In genomic region chr7:106443156-106443555, GRCh38 we compare ENCODE assay signal across 26 cellular contexts.
"Had no signal": no experiment of that assay in that cellular context is flagged by ENCODE, and none has a peak within 500 bp of the region (broad histone marks: within the 10 kb centered on the region; RNA-seq: fewer than 3 reads in every experiment).

No MANE protein-coding gene starts in this region.

- H3K36me3 ChIP-seq: neutrophil, ovary, right lobe of liver, sigmoid colon, stomach, tibial artery, transverse colon, upper lobe of right lung, uterus had no signal

- H2AFZ ChIP-seq: parathyroid adenoma had no signal

- H3K9me3 ChIP-seq: neutrophil, ovary, psoas muscle, right lobe of liver, sigmoid colon, stomach, tibial artery, transverse colon, upper lobe of right lung, uterus had no signal

- H3K9ac ChIP-seq: parathyroid adenoma had no signal

- H3K4me1 ChIP-seq: parathyroid adenoma, psoas muscle, sigmoid colon, stomach, tibial artery, transverse colon, upper lobe of right lung, uterus had no signal

- H3K27me3 ChIP-seq: neutrophil, ovary, right lobe of liver, sigmoid colon, stomach, tibial artery, transverse colon, upper lobe of right lung, uterus had no signal

- H3K27ac ChIP-seq: neutrophil, ovary, parathyroid adenoma, psoas muscle, right lobe of liver, sigmoid colon, stomach, tibial artery, transverse colon, upper lobe of right lung, uterus had no signal

- DNase-seq: naive B cell; naive thymus-derived CD8-positive, alpha-beta T cell; nephron progenitor cell; nucleus accumbens; ovary; posterior cingulate gyrus; psoas muscle; right cardiac atrium; right lobe of liver; sigmoid colon; small intestine; stimulated activated CD4-positive, alpha-beta T cell treated with anti-CD3 and anti-CD28 coated beads, Interleukin-15, amount 100 ng/mL, for 24 hours; stimulated activated CD4-positive, alpha-beta T cell treated with anti-CD3 and anti-CD28 coated beads, Interleukin-2, amount 100 ng/mL, for 24 hours; stimulated activated CD4-positive, alpha-beta T cell treated with anti-CD3 and anti-CD28 coated beads, Interleukin-2, amount 100 ng/mL, for 48 hours; stimulated activated CD4-positive, alpha-beta T cell treated with anti-CD3 and anti-CD28 coated beads, Interleukin-4, amount 100 ng/mL, for 24 hours; stimulated activated naive B cell treated with anti-CD40 and anti-IgM and Interleukin-4, amounts not matched to agents 10 μg/mL and 1 μg/mL and 100 μg/mL, for 72 hours; stimulated activated naive CD4-positive, alpha-beta T cell treated with Interleukin-2 at 50 U/mL for 16 hours; stomach; tibial artery; transverse colon; upper lobe of right lung; uterus had no signal

- ATAC-seq: naive thymus-derived CD8-positive, alpha-beta T cell; natural killer cell treated with Interleukin-12 subunit alpha and Interleukin-12 subunit beta and Interleukin-15 and Interleukin-18, amount 100 ng/mL, for 72 hours; psoas muscle; right cardiac atrium; right lobe of liver; stimulated activated effector memory CD8-positive, alpha-beta T cell treated with anti-CD3 and anti-CD28 coated beads, Interleukin-12 subunit alpha, Interleukin-12 subunit beta, amount 100 ng/mL, for 72 hours; stimulated activated naive B cell treated with anti-CD40 and anti-IgM and Interleukin-4, amounts not matched to agents 10 μg/mL and 1 μg/mL and 100 μg/mL, for 72 hours; upper lobe of right lung had no signal

- H3K4me3 ChIP-seq: ovary, psoas muscle, right lobe of liver, sigmoid colon, stomach, tibial artery, transverse colon, upper lobe of right lung, uterus had no signal

- H3K79me2 ChIP-seq: parathyroid adenoma had no signal
